Comparison of ENCODE assay signal across 11 cellular contexts in genomic region chr17:36210439-36211211, GRCh38. TPM values are rescaled to one million over a fixed set of nuclear protein-coding genes. Genes with fewer than 3 reads are reported as not detected.
DNase-seq lines count a peak whose midpoint lies in the region; ATAC-seq, FAIRE-seq and TF ChIP-seq lines count a peak whose summit lies in the region.
"Not testable (repeated sequence)": the region's sequence is repeated elsewhere in the genome, so short reads cannot be mapped to it uniquely, and the experiment has no call there.
"Had no signal": no experiment of that assay in that cellular context is flagged by ENCODE, and none has a peak within 500 bp of the region (broad histone marks: within the 10 kb centered on the region; RNA-seq: fewer than 3 reads in every experiment).

Gene CCL4L2, plus strand, starts transcription at chr17:36211063.

- CTCF ChIA-PET in K562 (lab: Yijun Ruan, JAX; ENCODE audit: low intra/inter-chr PET ratio); naive thymus-derived CD4-positive, alpha-beta T cell (lab: Charles Lee): not testable (repeated sequence)

- H3K9me1 ChIP-seq in K562 (ENCODE audit: control insufficient read depth, insufficient read depth, low read length) = not testable (repeated sequence)

- H3K79me2 ChIP-seq in K562 (ENCODE audit: control insufficient read depth, insufficient read depth, low read length) = not testable (repeated sequence)

- H3K9me3 Mint-ChIP-seq in CD14-positive monocyte; naive thymus-derived CD4-positive, alpha-beta T cell: not testable (repeated sequence)

- TF ChIP-seq CTCF in CD14-positive monocyte (IDR thresholded peaks at IDR 0.05); K562 (IDR thresholded peaks at IDR 0.05 in 2 of 3, conservative IDR thresholded peaks at IDR 0.05 in 1 of 3; ENCODE audit: insufficient read depth in 2 of 3, low read depth in 1 of 3, low read length in 3 of 3): not testable (repeated sequence)

- in situ Hi-C loops in K562 (cut with MboI) = loop anchor here (25.0 kb wide), 2 partner anchors 152 to 1952 kb away; no protein-coding TSS in a partner anchor

- POLR2A ChIA-PET in K562 (lab: Yijun Ruan, JAX) = interaction anchor here (1.1 kb wide), 1 partner anchor 15 kb away, joined by 3 read pairs; no protein-coding TSS in a partner anchor
- POLR2A ChIA-PET in naive thymus-derived CD4-positive, alpha-beta T cell (lab: Charles Lee) = not testable (repeated sequence)

- not testable (repeated sequence) for H3K27ac ChIP-seq in K562 (ENCODE audit: extremely low read depth, low read depth, low read length); naive thymus-derived CD4-positive, alpha-beta T cell (ENCODE audit: low read depth, low read length)

- H3K9me3 ChIP-seq in K562 (replicated peaks; ENCODE audit: control insufficient read depth, insufficient read depth, low read depth, low read length); naive thymus-derived CD4-positive, alpha-beta T cell (ENCODE audit: control insufficient read depth in 2 of 3, low read length in 3 of 3): not testable (repeated sequence)

- FAIRE-seq in K562 (lab: Jason Lieb, UNC) = not testable (repeated sequence)

- intact Hi-C loops in CD14-positive monocyte (cut with micrococcal nuclease) = loop anchor here (2.0 to 5.0 kb wide), 2 partner anchors 14 to 118 kb away; partner anchors contain the start of genes CCL3 (in 1 of the 2), CCL3L1 (in 1 of the 2) and CCL3L3 (in 1 of the 2)
- intact Hi-C loops in K562 (cut with micrococcal nuclease); naive thymus-derived CD4-positive, alpha-beta T cell (cut with micrococcal nuclease): not testable (repeated sequence)

- TF ChIP-seq POLR2A in K562 (conservative IDR thresholded peaks at IDR 0.05) = not testable (repeated sequence)

- DNase-seq in CD14-positive monocyte (ENCODE audit: low spot score) = peak; percentile 80
- peak; percentile 99 for DNase-seq in SKM-1 (lab: John Stamatoyannopoulos, UW; ENCODE audit: unreplicated experiment)
- not testable (repeated sequence) for DNase-seq in K562 (ENCODE audit: extremely low read depth in 1 of 4, low spot score in 3 of 4); naive thymus-derived CD4-positive, alpha-beta T cell

- not testable (repeated sequence) for BruUV-seq in K562 (replicated peaks; lab: Mats Ljungman, UMichigan)

- TF ChIP-seq EP300 in K562 (IDR thresholded peaks at IDR 0.05; ENCODE audit: low read length) = not testable (repeated sequence)

- not testable (repeated sequence) for H3K9ac ChIP-seq in K562 (ENCODE audit: insufficient read depth in 1 of 2, low read depth in 2 of 2, low read length in 2 of 2)

- not testable (repeated sequence) for H3K36me3 Mint-ChIP-seq in CD14-positive monocyte; naive thymus-derived CD4-positive, alpha-beta T cell

- not testable (repeated sequence) for H4K20me1 ChIP-seq in K562 (replicated peaks; ENCODE audit: control insufficient read depth, insufficient read depth, low read length)

- H3K4me2 ChIP-seq in K562 (ENCODE audit: insufficient read depth, low read length) = not testable (repeated sequence)

- H3K27me3 ChIP-seq in K562 (ENCODE audit: control insufficient read depth in 2 of 2, insufficient read depth in 2 of 2, low read length in 2 of 2) = peaks cover 0 to 11% of the 10 kb centered on the region in 2 experiments; a peak in 3 of 5 replicates
- H3K27me3 ChIP-seq in naive thymus-derived CD4-positive, alpha-beta T cell (ENCODE audit: control insufficient read depth in 2 of 2, insufficient read depth in 2 of 2, low read length in 2 of 2) = not testable (repeated sequence)

- not testable (repeated sequence) for H3K4me1 ChIP-seq in K562 (replicated peaks in 1 of 2; ENCODE audit: control insufficient read depth in 2 of 2, insufficient read depth in 2 of 2, low read length in 2 of 2)
- H3K4me1 ChIP-seq in naive thymus-derived CD4-positive, alpha-beta T cell (ENCODE audit: control insufficient read depth in 2 of 2, insufficient read depth in 2 of 2, low read length in 2 of 2) = peaks cover 0 to 54% of the 10 kb centered on the region in 2 donors

- not testable (repeated sequence) for H3K27me3 Mint-ChIP-seq in CD14-positive monocyte (ENCODE audit: low read depth in 3 of 3)
- H3K27me3 Mint-ChIP-seq in naive thymus-derived CD4-positive, alpha-beta T cell = peaks cover 17 to 47% (median 29%) of the 10 kb centered on the region in 5 donors

- H3K4me3 ChIP-seq in K562; naive thymus-derived CD4-positive, alpha-beta T cell (ENCODE audit: low read length): not testable (repeated sequence)

- H3K4me1 Mint-ChIP-seq in CD14-positive monocyte = peaks cover 63% of the 10 kb centered on the region
- H3K4me1 Mint-ChIP-seq in naive thymus-derived CD4-positive, alpha-beta T cell = peaks cover 0 to 23% (median 0%) of the 10 kb centered on the region in 7 donors

- not testable (repeated sequence) for H2AFZ ChIP-seq in K562 (ENCODE audit: low read depth, low read length)

- H3K4me3 Mint-ChIP-seq in CD14-positive monocyte = peak within 1 kb of the TSS; percentile 59 to 66
- peak within 1 kb of the TSS in 1 of 10 donors; percentile 59 for H3K4me3 Mint-ChIP-seq in naive thymus-derived CD4-positive, alpha-beta T cell

- peak within 1 kb of the TSS; percentile 86 to 98 (median 94) for H3K27ac Mint-ChIP-seq in CD14-positive monocyte
- H3K27ac Mint-ChIP-seq in naive thymus-derived CD4-positive, alpha-beta T cell = peak within 1 kb of the TSS in 2 of 9 donors; percentile 7 to 8

- ATAC-seq in GM18907 (IDR thresholded peaks at IDR 0.05; ENCODE audit: unreplicated experiment) (peak; percentile 64), GM21526 (IDR thresholded peaks at IDR 0.05; ENCODE audit: low FRiP score, unreplicated experiment) (peak; percentile 54), HG02981 (IDR thresholded peaks at IDR 0.05; ENCODE audit: unreplicated experiment) (peak; percentile 67), HG03571 (IDR thresholded peaks at IDR 0.05; ENCODE audit: unreplicated experiment) (peak; percentile 56)
- ATAC-seq in K562 = not testable (repeated sequence)
- peak; percentile 82 for ATAC-seq in naive thymus-derived CD4-positive, alpha-beta T cell

- H3K36me3 ChIP-seq in K562 (ENCODE audit: control insufficient read depth, insufficient read depth, low read length); naive thymus-derived CD4-positive, alpha-beta T cell (ENCODE audit: control insufficient read depth in 2 of 3, insufficient read depth in 3 of 3, low read length in 3 of 3): not testable (repeated sequence)

- 1% methylated on average over 6 of the region's 7 CpGs for WGBS in K562 (ENCODE audit: insufficient coverage, low coverage, missing lambda C conversion rate)

- not testable (repeated sequence) for TF ChIP-seq RAD21 in K562 (CRISPR knock-in tag; conservative IDR thresholded peaks at IDR 0.05 in 1 of 2, IDR thresholded peaks at IDR 0.05 in 1 of 2)

TF ChIP-seq in K562, 482 proteins besides CTCF, POLR2A, EP300 and RAD21:
- peak; percentile 42; the same call in 1 of the 2 replicates for TF ChIP-seq ATF7 (IDR thresholded peaks at IDR 0.05)
- peak; percentile 59; the same call in 1 of the 2 replicates for TF ChIP-seq SPI1 (IDR thresholded peaks at IDR 0.05; ENCODE audit: borderline replicate concordance, low read depth, low read length)
TF ChIP-seq in K562: peak in this region for 2; not testable (repeated sequence) for 480.

RNA-seq across cellular contexts. Expression of gene CCL4L2, which starts in this region (rescaled TPM):
- polyA plus RNA-seq in CD14-positive monocyte (10 to 100 TPM; 24.8 to 25.3 TPM), K562 (2011; rRNA removed) (not detected in 2 replicates), K562 (2014; fragmentation: Illumina TruSeq; extraction: Trizol) (not detected in 2 replicates), K562 (2014; fragmentation: Nextera tagmentation; extraction: Ambion mirVana) (under 1 TPM; 0.11 to 0.51 TPM), K562 (2014; rRNA removed) (0.51 TPM in 1 of 2 replicates, not detected in the other)
- not detected in 2 replicates for total RNA-seq in K562 (2011; cell fraction: chromatin; rRNA removed; ENCODE audit: low replicate concordance)
- not detected in 2 replicates for total RNA-seq in K562 (2011; cell fraction: nucleolus; rRNA removed)
- total RNA-seq in K562 (2011; cell fraction: nucleoplasm; rRNA removed) = not detected in 2 replicates
- total RNA-seq in K562 (2014; rRNA removed) (not detected in 2 replicates), K562 (2014; rRNA removed; fragmentation: Illumina TruSeq; extraction: Trizol) (not detected in 2 replicates), K562 (2015; rRNA removed; fragmentation: Illumina TruSeq; extraction: Trizol) (not detected in 2 replicates), K562 (2021) (0.38 and 0.42 TPM in 2 replicates)
- not detected in 2 replicates for polyA plus RNA-seq in K562 (2011; cell fraction: cytosol; rRNA removed)
- not detected in 2 replicates for polyA plus RNA-seq in K562 (2011; cell fraction: nucleus; rRNA removed)
- polyA plus RNA-seq in K562 (2012) = 0.17 TPM in 1 of 2 replicates, not detected in the other
- polyA minus RNA-seq in K562 (2011; rRNA and poly(A)+ RNA removed) = not detected in 2 replicates
- not detected in 2 replicates for polyA minus RNA-seq in K562 (2011; cell fraction: cytosol; rRNA and poly(A)+ RNA removed)
- polyA minus RNA-seq in K562 (2011; cell fraction: nucleus; rRNA and poly(A)+ RNA removed) = not detected in 2 replicates
- 10 to 100 TPM in 1 of 5 experiments, 1 to 10 TPM in 2, not detected in 2; 5.3 to 10.0 (median 9.7) TPM for total RNA-seq in naive thymus-derived CD4-positive, alpha-beta T cell
- polyA plus RNA-seq in naive thymus-derived CD4-positive, alpha-beta T cell = not detected
- total RNA-seq: dermis microvascular lymphatic vessel endothelial cell, RPMI7951 had no signal
- polyA plus RNA-seq: A549 had no signal

Comparison
In these comparisons a context has a peak if more than half of its experiments do, and no peak if none do; other contexts are left out.
1. RNA of gene CCL4L2 (polyA plus RNA-seq): 24.8 to 25.3 TPM in CD14-positive monocyte; not detected in naive thymus-derived CD4-positive, alpha-beta T cell and 0.11 to 0.51 TPM in K562; every median in the first group is over 10 times any median in the second.